In the genomic region with DNA sequence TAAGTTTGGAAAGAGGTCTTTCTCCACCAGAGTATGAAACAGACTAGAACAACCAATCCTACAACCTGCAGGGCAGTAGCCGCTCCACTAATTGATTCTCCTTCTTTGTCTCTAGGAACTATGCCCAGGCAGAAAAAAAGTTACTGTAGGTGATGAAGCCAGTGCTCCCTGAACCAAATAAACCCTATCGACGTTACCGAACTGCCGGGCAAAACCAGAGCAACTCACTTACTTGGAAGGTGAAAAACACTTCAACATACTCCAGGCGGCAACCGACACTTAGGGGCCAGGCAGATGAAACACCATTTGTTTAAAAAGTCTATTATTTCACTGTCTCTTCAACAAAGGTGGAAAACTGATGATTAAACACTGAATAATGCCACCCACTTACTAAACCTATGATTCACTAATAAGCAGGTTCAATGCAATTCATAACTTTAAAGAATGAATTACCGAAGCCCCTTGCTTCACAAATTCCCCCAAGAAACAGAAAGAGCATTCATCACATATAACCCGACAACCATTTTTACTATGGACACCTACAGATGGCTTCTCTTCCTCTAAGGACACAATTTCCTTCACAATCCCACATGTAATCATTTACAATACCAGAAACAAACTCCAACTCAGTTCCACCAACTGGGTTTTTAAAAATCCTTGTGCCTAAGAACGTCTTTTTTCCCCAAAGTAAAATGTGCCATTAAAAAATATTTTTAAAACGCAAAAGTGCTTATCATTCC, we compare ENCODE assay signal across 8 cellular contexts.
DNase-seq lines count a peak whose midpoint lies in the region; ATAC-seq lines count a peak whose summit lies in the region.

No MANE protein-coding gene starts in this region.

- H3K9me3 Mint-ChIP-seq in activated T-cell treated with anti-CD3 and anti-CD28 coated beads, Interleukin-2, amount 50 U/mL, for 24 hours: no peaks in the 10 kb centered on the region

- in situ Hi-C loops in KBM-7 (cut with MboI; ENCODE audit: low pct_unique_long_range_greater_than_20kb, low sequenced_read_pairs): no loop called here

- H3K27me3 Mint-ChIP-seq in activated T-cell treated with anti-CD3 and anti-CD28 coated beads, Interleukin-2, amount 50 U/mL, for 24 hours: no peaks in the 10 kb centered on the region

- H3K27me3 ChIP-seq in BLaER1: no peaks in the 10 kb centered on the region

- H3K9me3 ChIP-seq in BLaER1: no peaks in the 10 kb centered on the region

- peaks cover 12% of the 10 kb centered on the region for H3K36me3 Mint-ChIP-seq in activated T-cell treated with anti-CD3 and anti-CD28 coated beads, Interleukin-2, amount 50 U/mL, for 24 hours (ENCODE audit: low read depth)

- H4K20me1 ChIP-seq in BLaER1: peaks cover 48% of the 10 kb centered on the region

- peak overlapping the region; percentile 97 for H3K27ac Mint-ChIP-seq in activated T-cell treated with anti-CD3 and anti-CD28 coated beads, Interleukin-2, amount 50 U/mL, for 24 hours

- peak overlapping the region; percentile 87 for H3K4me3 Mint-ChIP-seq in activated T-cell treated with anti-CD3 and anti-CD28 coated beads, Interleukin-2, amount 50 U/mL, for 24 hours

- ATAC-seq in HG02571 (IDR thresholded peaks at IDR 0.05; ENCODE audit: unreplicated experiment) (no peak), GM19455 (IDR thresholded peaks at IDR 0.05; ENCODE audit: unreplicated experiment) (no peak), GM21619 (IDR thresholded peaks at IDR 0.05; ENCODE audit: unreplicated experiment) (no peak)

- peaks cover 20% of the 10 kb centered on the region; the same call in 1 of the 2 replicates for H3K36me3 ChIP-seq in BLaER1

- peak overlapping the region; percentile 95 for H3K4me3 ChIP-seq in BLaER1
- peak overlapping the region; percentile 85 for H3K4me3 ChIP-seq in skeletal muscle cell (ENCODE audit: low read depth, low read length)

- peak overlapping the region; percentile 99 for H3K27ac ChIP-seq in BLaER1

- H3K9ac ChIP-seq in BLaER1: peak overlapping the region; percentile 99

- peak overlapping the region; percentile 90 for H3K4me2 ChIP-seq in BLaER1

- peaks cover 52% of the 10 kb centered on the region for H3K4me1 ChIP-seq in BLaER1

- DNase-seq in KBM-7 (peak; percentile 48), globus pallidus (ENCODE audit: low spot score) (peak; percentile 14), skeletal muscle cell (ENCODE audit: low read depth) (no peak)
- DNase-seq in activated T-cell treated with anti-CD3 and anti-CD28 coated beads, Interleukin-2, amount 50 U/mL, for 24 hours: peak; percentile 50

- H3K4me1 Mint-ChIP-seq in activated T-cell treated with anti-CD3 and anti-CD28 coated beads, Interleukin-2, amount 50 U/mL, for 24 hours (ENCODE audit: low read depth): peaks cover 61% of the 10 kb centered on the region
